ENCODE assay signal across 18 cellular contexts in genomic region chr2:10536569-10537133, GRCh38.
DNase-seq lines count a peak whose midpoint lies in the region; ATAC-seq and TF ChIP-seq lines count a peak whose summit lies in the region.
"Had no signal": no experiment of that assay in that cellular context is flagged by ENCODE, and none has a peak within 500 bp of the region (broad histone marks: within the 10 kb centered on the region; RNA-seq: fewer than 3 reads in every experiment).

No MANE protein-coding gene starts in this region.

- H3K4me1 ChIP-seq in tibial artery = no peaks in the 10 kb centered on the region
- H3K4me1 ChIP-seq: vagina had no signal

- no peak for DNase-seq in T-helper 1 cell
- DNase-seq in HuH-7 (ENCODE audit: low spot score) = peak; percentile 63
- DNase-seq in SK-MEL-5 (ENCODE audit: low read depth, low spot score) = peak; percentile 73
- no peak for DNase-seq in natural killer cell treated with Interleukin-12 subunit alpha and Interleukin-12 subunit beta and Interleukin-15 and Interleukin-18, amount 100 ng/mL, for 72 hours (ENCODE audit: low spot score)
- DNase-seq in SHP77 treated with DMSO at 0.1 percent for 48 hours (lab: John Stamatoyannopoulos, UW) = no peak
- DNase-seq in tibial artery = no peak
- DNase-seq: activated B cell treated with CpG ODN at 0.5 μM for 24 hours; erythroblast; NCI-H1694; NCI-H524 treated with DMSO at 0.1 percent for 48 hours; RPMI8226; stimulated activated naive CD4-positive, alpha-beta T cell treated with Interleukin-2 at 50 U/mL for 16 hours had no signal

- in situ Hi-C loops in SK-MEL-5 (cut with HindIII; ENCODE audit: low pct_unique_long_range_greater_than_20kb, low sequenced_read_pairs) = no loop called here

- H3K4me3 Mint-ChIP-seq in T-helper 1 cell treated with Interleukin-12 subunit alpha and Interleukin-12 subunit beta and Interleukin-4 antibody, amounts not matched to agents 30 μg/mL and 1 μg/mL, for 36 hours = peak overlapping the region; percentile 29
- H3K4me3 Mint-ChIP-seq in natural killer cell treated with Interleukin-12 subunit alpha and Interleukin-12 subunit beta and Interleukin-15 and Interleukin-18, amount 100 ng/mL, for 72 hours = peak overlapping the region; percentile 65
- H3K4me3 Mint-ChIP-seq: activated B cell treated with CpG ODN at 0.5 μM for 24 hours; dendritic cell treated with granulocyte-macrophage colony-stimulating factor and Interleukin-4, amounts not matched to agents 40 ng/mL and 50 ng/mL, for 4 days; nephron had no signal

- TF ChIP-seq CTCF in tibial artery (IDR thresholded peaks at IDR 0.05) = no peak

- peaks cover 5% of the 10 kb centered on the region for H3K9me3 Mint-ChIP-seq in T-helper 1 cell treated with Interleukin-12 subunit alpha and Interleukin-12 subunit beta and Interleukin-4 antibody, amounts not matched to agents 30 μg/mL and 1 μg/mL, for 36 hours
- H3K9me3 Mint-ChIP-seq in natural killer cell treated with Interleukin-12 subunit alpha and Interleukin-12 subunit beta and Interleukin-15 and Interleukin-18, amount 100 ng/mL, for 72 hours = no peaks in the 10 kb centered on the region
- H3K9me3 Mint-ChIP-seq: activated B cell treated with CpG ODN at 0.5 μM for 24 hours; dendritic cell treated with granulocyte-macrophage colony-stimulating factor and Interleukin-4, amounts not matched to agents 40 ng/mL and 50 ng/mL, for 4 days; nephron had no signal

- peaks cover 13% of the 10 kb centered on the region for H3K27me3 Mint-ChIP-seq in T-helper 1 cell treated with Interleukin-12 subunit alpha and Interleukin-12 subunit beta and Interleukin-4 antibody, amounts not matched to agents 30 μg/mL and 1 μg/mL, for 36 hours (ENCODE audit: low read depth)
- H3K27me3 Mint-ChIP-seq in natural killer cell treated with Interleukin-12 subunit alpha and Interleukin-12 subunit beta and Interleukin-15 and Interleukin-18, amount 100 ng/mL, for 72 hours = peaks cover 0 to 4% of the 10 kb centered on the region in 2 donors

- no peak overlapping the region for H3K4me3 ChIP-seq in tibial artery
- H3K4me3 ChIP-seq: lung, vagina had no signal

- peaks cover 0 to 3% of the 10 kb centered on the region in 2 donors for H3K27me3 ChIP-seq in tibial artery
- H3K27me3 ChIP-seq: vagina had no signal

- no peak for ATAC-seq in natural killer cell treated with Interleukin-12 subunit alpha and Interleukin-12 subunit beta and Interleukin-15 and Interleukin-18, amount 100 ng/mL, for 72 hours
- no peak for ATAC-seq in GM21619 (IDR thresholded peaks at IDR 0.05; ENCODE audit: unreplicated experiment)

- H3K36me3 Mint-ChIP-seq in T-helper 1 cell treated with Interleukin-12 subunit alpha and Interleukin-12 subunit beta and Interleukin-4 antibody, amounts not matched to agents 30 μg/mL and 1 μg/mL, for 36 hours (ENCODE audit: low read depth) = peaks cover 1% of the 10 kb centered on the region
- H3K36me3 Mint-ChIP-seq in natural killer cell treated with Interleukin-12 subunit alpha and Interleukin-12 subunit beta and Interleukin-15 and Interleukin-18, amount 100 ng/mL, for 72 hours = no peaks in the 10 kb centered on the region

- peaks cover 7% of the 10 kb centered on the region for H3K4me1 Mint-ChIP-seq in T-helper 1 cell treated with Interleukin-12 subunit alpha and Interleukin-12 subunit beta and Interleukin-4 antibody, amounts not matched to agents 30 μg/mL and 1 μg/mL, for 36 hours (ENCODE audit: low read depth)
- H3K4me1 Mint-ChIP-seq in natural killer cell treated with Interleukin-12 subunit alpha and Interleukin-12 subunit beta and Interleukin-15 and Interleukin-18, amount 100 ng/mL, for 72 hours (ENCODE audit: low read depth in 2 of 2) = peaks cover 16 to 22% of the 10 kb centered on the region in 2 donors

- H3K36me3 ChIP-seq in tibial artery = no peaks in the 10 kb centered on the region
- H3K36me3 ChIP-seq: vagina had no signal

- intact Hi-C loops in tibial artery (cut with DNase I; ENCODE audit: low total_unique reads) = no loop called here

- H3K9me3 ChIP-seq in tibial artery = no peaks in the 10 kb centered on the region
- H3K9me3 ChIP-seq: vagina had no signal

- peak overlapping the region; percentile 56 for H3K27ac Mint-ChIP-seq in T-helper 1 cell treated with Interleukin-12 subunit alpha and Interleukin-12 subunit beta and Interleukin-4 antibody, amounts not matched to agents 30 μg/mL and 1 μg/mL, for 36 hours
- H3K27ac Mint-ChIP-seq in natural killer cell treated with Interleukin-12 subunit alpha and Interleukin-12 subunit beta and Interleukin-15 and Interleukin-18, amount 100 ng/mL, for 72 hours = peak overlapping the region in 1 of 2 donors; percentile 34
- H3K27ac Mint-ChIP-seq: activated B cell treated with CpG ODN at 0.5 μM for 24 hours; dendritic cell treated with granulocyte-macrophage colony-stimulating factor and Interleukin-4, amounts not matched to agents 40 ng/mL and 50 ng/mL, for 4 days; nephron had no signal

- no peak overlapping the region for H3K27ac ChIP-seq in tibial artery
- H3K27ac ChIP-seq: vagina had no signal

Comparison
In these comparisons a context has a peak if more than half of its experiments do, and no peak if none do; other contexts are left out.
1. DNase-seq: peak in HuH-7 (single experiment) and SK-MEL-5 (single experiment); none in T-helper 1 cell (0 of 5), natural killer cell treated with Interleukin-12 subunit alpha and Interleukin-12 subunit beta and Interleukin-15 and Interleukin-18, amount 100 ng/mL, for 72 hours (single experiment), SHP77 treated with DMSO at 0.1 percent for 48 hours (single experiment) and tibial artery (0 of 2).